ENCODE assay signal across 1 cellular context in the genomic region with DNA sequence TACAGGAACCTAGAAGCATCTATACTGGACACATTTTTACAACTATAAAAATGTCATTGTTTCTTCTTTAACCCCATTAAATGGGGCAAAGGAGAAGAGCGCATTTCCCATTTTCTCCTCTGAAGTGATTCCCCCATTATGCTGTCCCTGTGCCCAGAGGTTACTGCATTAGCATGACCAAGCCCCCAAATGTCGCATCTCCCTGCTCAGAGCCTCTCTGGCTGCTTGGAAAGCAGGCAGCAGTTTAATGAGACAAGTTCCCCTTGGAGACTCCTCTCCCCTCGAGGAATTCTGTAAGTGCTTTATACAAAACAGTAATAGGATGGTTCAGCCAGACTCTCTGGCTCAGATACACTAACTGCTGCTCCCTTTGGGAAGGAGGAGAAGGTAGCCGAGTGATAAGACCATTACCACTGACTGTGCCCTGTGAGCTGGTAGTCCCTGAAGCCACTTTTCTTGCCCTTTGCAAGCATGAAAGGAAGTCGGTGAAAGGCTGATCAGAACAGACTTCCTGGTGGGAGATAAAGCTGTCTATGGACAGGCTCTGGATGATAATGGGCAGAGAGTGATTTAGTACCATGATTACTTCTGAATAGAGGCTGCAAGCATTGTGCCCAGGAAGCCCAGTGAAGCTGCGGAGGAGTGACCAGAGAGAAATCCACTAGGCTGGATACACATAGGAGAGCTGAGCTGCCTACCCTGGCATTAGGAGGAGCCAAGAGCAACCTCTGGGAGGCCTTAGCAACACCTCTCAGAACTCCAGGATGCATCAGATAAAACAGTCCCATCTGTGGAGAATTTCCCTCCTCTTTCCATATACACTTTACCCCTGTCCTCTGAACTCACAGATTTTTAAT.
TF ChIP-seq lines count a peak whose summit lies in the region.

No MANE protein-coding gene starts in this region.

TF ChIP-seq in H1, 55 proteins besides CTCF, POLR2A, EP300 and RAD21 (continued from another document):
- TF ChIP-seq TAF7 (optimal IDR thresholded peaks at IDR 0.05; ENCODE audit: borderline replicate concordance, low read depth, low read length) (no peak), NANOG (IDR thresholded peaks at IDR 0.05; ENCODE audit: insufficient read depth, low read depth, low read length, poor library complexity, severe bottlenecking) (no peak), NRF1 (IDR thresholded peaks at IDR 0.05; ENCODE audit: low read depth, low read length) (no peak), PHF8 (conservative IDR thresholded peaks at IDR 0.05; ENCODE audit: low read depth, low read length) (no peak), CREB1 (IDR thresholded peaks at IDR 0.05) (no peak), POLR2AphosphoS5 (IDR thresholded peaks at IDR 0.05; ENCODE audit: low read depth, low read length) (no peak)
- TF ChIP-seq, protein P1, sequence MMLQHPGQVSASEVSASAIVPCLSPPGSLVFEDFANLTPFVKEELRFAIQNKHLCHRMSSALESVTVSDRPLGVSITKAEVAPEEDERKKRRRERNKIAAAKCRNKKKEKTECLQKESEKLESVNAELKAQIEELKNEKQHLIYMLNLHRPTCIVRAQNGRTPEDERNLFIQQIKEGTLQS (IDR thresholded peaks at IDR 0.05; ENCODE audit: insufficient read depth, low read depth, low read length): no peak
TF ChIP-seq in H1: peak in this region for 0.
